Comparison of ENCODE assay signal across 1 cellular context in genomic region chr22:47259990-47260389, GRCh38.
A peak's percentile ranks its signal among the peaks of the same experiment; 100 is the strongest.
TF ChIP-seq lines count a peak whose summit lies in the region.

No MANE protein-coding gene starts in this region.

TF ChIP-seq in Ishikawa, 13 proteins besides CTCF, POLR2A, EP300 and RAD21:
- TF ChIP-seq YY1 (IDR thresholded peaks at IDR 0.05; ENCODE audit: low read depth) (peak; percentile 80), CREB1 (IDR thresholded peaks at IDR 0.05; ENCODE audit: low read depth) (no peak)
